10 cellular contexts compared by ENCODE assay signal in the genomic region with DNA sequence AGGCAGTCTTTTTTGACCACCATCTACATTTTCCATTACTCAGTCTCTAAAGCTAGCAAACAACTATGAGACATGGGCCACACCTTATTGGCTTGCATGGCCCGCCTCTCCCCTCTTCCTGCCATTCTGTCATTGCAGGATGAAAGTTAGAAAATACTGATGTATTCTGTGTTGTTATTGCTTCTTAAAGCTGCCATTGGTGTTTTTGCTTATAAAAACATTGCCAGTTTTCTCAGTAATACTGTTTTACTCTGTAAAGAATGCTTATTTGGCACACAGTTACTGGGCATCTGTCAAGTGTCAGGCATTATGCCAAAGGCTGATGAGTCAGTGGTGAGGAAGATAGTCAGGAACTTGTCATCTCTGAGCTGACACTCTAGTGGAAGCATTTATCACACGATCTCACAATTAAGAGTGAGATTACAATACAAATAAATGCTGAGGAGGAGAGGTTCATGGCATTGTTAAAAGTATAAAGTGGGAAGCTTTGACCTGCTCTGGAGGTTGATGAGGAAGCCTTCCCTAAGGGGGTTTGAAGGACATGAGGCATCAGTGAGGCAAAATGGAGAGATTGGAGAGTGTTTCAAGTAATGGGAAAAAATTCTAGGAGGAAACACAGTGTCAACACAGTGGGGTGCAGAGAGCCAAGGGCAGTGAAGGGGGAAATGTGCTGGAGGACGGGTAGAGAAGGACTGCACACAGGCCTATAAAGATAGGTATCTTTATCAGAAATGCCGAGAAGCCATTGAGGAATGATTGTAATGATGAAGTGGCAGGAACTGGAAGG. TPM values are rescaled to one million over a fixed set of nuclear protein-coding genes. Genes with fewer than 3 reads are reported as not detected.
DNase-seq lines count a peak whose midpoint lies in the region; ATAC-seq, FAIRE-seq and TF ChIP-seq lines count a peak whose summit lies in the region.
"Had no signal": no experiment of that assay in that cellular context is flagged by ENCODE, and none has a peak within 500 bp of the region (broad histone marks: within the 10 kb centered on the region; RNA-seq: fewer than 3 reads in every experiment).

No MANE protein-coding gene starts in this region.

- H3K27me3 Mint-ChIP-seq in activated naive CD8-positive, alpha-beta T cell treated with anti-CD3 and anti-CD28 coated beads, Interleukin-2, amount 50 U/mL, for 24 hours = no peaks in the 10 kb centered on the region

- intact Hi-C loops in uterus (cut with DNase I; ENCODE audit: low total_unique reads) = no loop called here

- no peaks in the 10 kb centered on the region for H3K36me3 Mint-ChIP-seq in activated naive CD8-positive, alpha-beta T cell treated with anti-CD3 and anti-CD28 coated beads, Interleukin-2, amount 50 U/mL, for 24 hours (ENCODE audit: low read depth)

- H3K27me3 ChIP-seq in lung (ENCODE audit: control insufficient read depth, insufficient read depth) = no peaks in the 10 kb centered on the region
- no peaks in the 10 kb centered on the region for H3K27me3 ChIP-seq in uterus

- peak; percentile 85 for ATAC-seq in activated naive CD8-positive, alpha-beta T cell treated with anti-CD3 and anti-CD28 coated beads, Interleukin-2, amount 50 U/mL, for 24 hours
- peak; percentile 9 for ATAC-seq in lung (ENCODE audit: insufficient read depth, low FRiP score)
- ATAC-seq in HG03354 (IDR thresholded peaks at IDR 0.05; ENCODE audit: poor library complexity, severe bottlenecking, unreplicated experiment) = no peak

- peaks cover 8% of the 10 kb centered on the region for H3K4me1 Mint-ChIP-seq in activated naive CD8-positive, alpha-beta T cell treated with anti-CD3 and anti-CD28 coated beads, Interleukin-2, amount 50 U/mL, for 24 hours

- H3K9me3 ChIP-seq in lung (ENCODE audit: control insufficient read depth in 2 of 2, insufficient read depth in 1 of 2, low read length in 1 of 2) = no peaks in the 10 kb centered on the region
- no peaks in the 10 kb centered on the region for H3K9me3 ChIP-seq in uterus

- peaks cover 0 to 3% of the 10 kb centered on the region in 2 donors for H3K4me1 ChIP-seq in lung (ENCODE audit: control insufficient read depth in 2 of 2, insufficient read depth in 2 of 2, low read length in 2 of 2)
- H3K4me1 ChIP-seq in uterus = no peaks in the 10 kb centered on the region

- 53 to 58% methylated on average over 4 of the region's 4 CpGs for WGBS in lung, 2 donors

- TF ChIP-seq CTCF in lung (IDR thresholded peaks at IDR 0.05; ENCODE audit: control extremely low read depth, extremely low read depth) (no peak), uterus (IDR thresholded peaks at IDR 0.05) (no peak)

- no peaks in the 10 kb centered on the region for H3K9me3 Mint-ChIP-seq in activated naive CD8-positive, alpha-beta T cell treated with anti-CD3 and anti-CD28 coated beads, Interleukin-2, amount 50 U/mL, for 24 hours

- TF ChIP-seq POLR2A in uterus (IDR thresholded peaks at IDR 0.05) = no peak

- H3K36me3 ChIP-seq in lung (ENCODE audit: control insufficient read depth in 2 of 2, insufficient read depth in 2 of 2, low read length in 2 of 2) = no peaks in the 10 kb centered on the region
- H3K36me3 ChIP-seq in uterus = no peaks in the 10 kb centered on the region

- no peak overlapping the region for H3K27ac Mint-ChIP-seq in activated naive CD8-positive, alpha-beta T cell treated with anti-CD3 and anti-CD28 coated beads, Interleukin-2, amount 50 U/mL, for 24 hours

- peak; percentile 57 for FAIRE-seq in HTR-8/SVneo (lab: Jason Lieb, UNC)

- H3K4me3 ChIP-seq in lung (no peak overlapping the region), uterus (no peak overlapping the region)

- H3K4me3 Mint-ChIP-seq in activated naive CD8-positive, alpha-beta T cell treated with anti-CD3 and anti-CD28 coated beads, Interleukin-2, amount 50 U/mL, for 24 hours = no peak overlapping the region

- DNase-seq in COR-L47 (lab: John Stamatoyannopoulos, UW) = peak; percentile 40
- peak; percentile 45 for DNase-seq in HTR-8/SVneo (ENCODE audit: insufficient read length, low spot score)
- no peak for DNase-seq in activated naive CD8-positive, alpha-beta T cell treated with anti-CD3 and anti-CD28 coated beads, Interleukin-2, amount 50 U/mL, for 24 hours
- DNase-seq in lung (ENCODE audit: low spot score) = no peak
- no peak for DNase-seq in NCI-H1417 (lab: John Stamatoyannopoulos, UW)
- DNase-seq in uterus = no peak
- no peak for DNase-seq in MV-4-11 (lab: John Stamatoyannopoulos, UW)
- DNase-seq: central memory CD4-positive, alpha-beta T cell had no signal

- H3K27ac ChIP-seq in lung (ENCODE audit: low read depth in 1 of 2, low read length in 1 of 2) (peak overlapping the region in 1 of 2 donors; percentile 11), uterus (no peak overlapping the region)

RNA-seq across cellular contexts. Expression of a gene that starts 14.7 kb away (rescaled TPM):
- total RNA-seq in lung (1 to 10 TPM; 3.7 to 4.3 TPM), uterus (1 to 10 TPM in 2 of 4 donors, under 1 TPM in 1, not detected in 1; 0.24 to 2.9 (median 1.0) TPM)
- 1 to 10 TPM in 1 of 2 donors, under 1 TPM in 1; 0.79 to 1.3 TPM for polyA plus RNA-seq in lung
- total RNA-seq: skeletal muscle tissue had no signal

RNA-seq across cellular contexts. Expression of a gene that starts 41.5 kb away (rescaled TPM):
- total RNA-seq in lung (10 to 100 TPM in 1 of 2 donors, 1 to 10 TPM in 1; 9.7 to 18.8 TPM), uterus (10 to 100 TPM; 21.1 to 88.6 (median 29.1) TPM)
- polyA plus RNA-seq in lung = 10 to 100 TPM; 12.9 to 38.7 TPM

Comparison
In these comparisons a context has a peak if more than half of its experiments do, and no peak if none do; other contexts are left out.
1. DNase-seq: peak in COR-L47 (single experiment) and HTR-8/SVneo (single experiment); none in activated naive CD8-positive, alpha-beta T cell treated with anti-CD3 and anti-CD28 coated beads, Interleukin-2, amount 50 U/mL, for 24 hours (single experiment), lung (single experiment), NCI-H1417 (0 of 3), uterus (0 of 2) and MV-4-11 (single experiment).